ENCODE assay signal across 8 cellular contexts in the genomic region with DNA sequence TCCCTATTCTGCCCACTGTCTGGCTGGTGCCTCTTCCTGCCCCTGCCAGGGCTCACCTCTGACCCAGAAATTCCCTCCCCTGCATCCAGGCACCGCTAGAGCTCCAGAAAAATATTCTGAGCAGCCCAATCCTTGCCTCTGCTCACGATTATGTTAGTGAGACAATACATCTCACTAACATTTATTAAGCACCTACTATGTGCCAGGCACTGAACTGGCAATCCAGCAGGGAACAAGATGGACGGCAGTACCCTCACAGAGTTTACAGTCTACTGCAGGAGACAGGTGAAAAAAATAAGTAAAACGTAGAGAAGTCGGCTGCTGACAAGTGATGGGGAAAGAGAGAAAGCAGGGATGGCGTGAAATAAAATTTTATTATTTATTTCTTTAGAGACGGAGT. TPM values are rescaled to one million over a fixed set of nuclear protein-coding genes. Genes with fewer than 3 reads are reported as not detected.
"Had no signal": no experiment of that assay in that cellular context is flagged by ENCODE, and none has a peak within 500 bp of the region (broad histone marks: within the 10 kb centered on the region; RNA-seq: fewer than 3 reads in every experiment).

No MANE protein-coding gene starts in this region.

- DNase-seq: GM23248, GOT3, HCEC 1CT, HFFc6 had no signal

- H3K4me3 ChIP-seq: GM23248, GM23338, HAP-1 had no signal

- H3K9ac ChIP-seq: GM23248 had no signal

- H3K27ac ChIP-seq: GM23248 had no signal

- ATAC-seq: HCT116 had no signal

- H3K36me3 ChIP-seq: HAP-1 had no signal

- H2AFZ ChIP-seq: GM23248, GM23338 had no signal

- FAIRE-seq: H54 had no signal

- H3K4me1 ChIP-seq: HAP-1 had no signal

- H3K4me2 ChIP-seq: GM23338 had no signal

RNA-seq across cellular contexts. Expression of gene TINCR, which starts 5.5 kb away (rescaled TPM):
- polyA plus RNA-seq: GM23248 had no signal
